10 cellular contexts compared by ENCODE assay signal in genomic region chr3:186060222-186060621, GRCh38. TPM values are rescaled to one million over a fixed set of nuclear protein-coding genes. Genes with fewer than 3 reads are reported as not detected.
DNase-seq lines count a peak whose midpoint lies in the region; ATAC-seq lines count a peak whose summit lies in the region.
"Had no signal": no experiment of that assay in that cellular context is flagged by ENCODE, and none has a peak within 500 bp of the region (broad histone marks: within the 10 kb centered on the region; RNA-seq: fewer than 3 reads in every experiment).

No MANE protein-coding gene starts in this region.

- peak; percentile 74 for DNase-seq in activated CD8-positive, alpha-beta memory T cell treated with anti-CD3 and anti-CD28 coated beads, Interleukin-2, amount 10 ng/mL, durations not matched to agents 7 days and 5 days
- DNase-seq in activated CD8-positive, alpha-beta memory T cell treated with anti-CD3 and anti-CD28 coated beads, Interleukin-2, amount 50 U/mL, for 4 hours = no peak
- peak in 2 of 3 experiments; percentile 1 to 10 for DNase-seq in stimulated activated CD4-positive, alpha-beta T cell treated with anti-CD3 and anti-CD28 coated beads, TNF-alpha, amount 100 ng/mL, for 24 hours (ENCODE audit: low read depth in 3 of 3)
- no peak for DNase-seq in NCI-H446 (lab: John Stamatoyannopoulos, UW)
- DNase-seq in mesenchymal stem cell = no peak
- DNase-seq in NCI-H524 treated with DMSO at 0.1 percent for 48 hours (lab: John Stamatoyannopoulos, UW) = no peak
- DNase-seq: kidney had no signal

- H4K8ac ChIP-seq in mesenchymal stem cell (ENCODE audit: low read length) = no peak overlapping the region

- peak; percentile 60 for ATAC-seq in activated CD8-positive, alpha-beta memory T cell treated with anti-CD3 and anti-CD28 coated beads, Interleukin-2, amount 10 ng/mL, durations not matched to agents 7 days and 5 days
- ATAC-seq in GM21717 (IDR thresholded peaks at IDR 0.05; ENCODE audit: unreplicated experiment) = peak; percentile 86
- peak; percentile 75 for ATAC-seq in HG03571 (IDR thresholded peaks at IDR 0.05; ENCODE audit: unreplicated experiment)

- no peak overlapping the region for H3K4me3 ChIP-seq in mesenchymal stem cell (ENCODE audit: insufficient read depth in 1 of 2, low read depth in 1 of 2, low read length in 2 of 2)

- no peak overlapping the region for H4K91ac ChIP-seq in mesenchymal stem cell (ENCODE audit: low read length)

- H3K4me1 ChIP-seq in mesenchymal stem cell (ENCODE audit: control insufficient read depth, insufficient read depth, low read depth, low read length) = peaks cover 4% of the 10 kb centered on the region

- no peaks in the 10 kb centered on the region for H3K9me3 ChIP-seq in mesenchymal stem cell (ENCODE audit: control insufficient read depth, low read length)

- no peak overlapping the region for H3K23ac ChIP-seq in mesenchymal stem cell (ENCODE audit: low read length in 2 of 2)

- H3K27me3 ChIP-seq in mesenchymal stem cell (ENCODE audit: control insufficient read depth in 1 of 2, insufficient read depth in 1 of 2, low read length in 2 of 2) = no peaks in the 10 kb centered on the region

- H3K27ac ChIP-seq in mesenchymal stem cell (ENCODE audit: low read length, poor library complexity, severe bottlenecking) = no peak overlapping the region

- H3K4me2 ChIP-seq in mesenchymal stem cell (ENCODE audit: low read length, poor library complexity, severe bottlenecking) = no peak overlapping the region

- no peak overlapping the region for H3K4me3 Mint-ChIP-seq in activated CD8-positive, alpha-beta memory T cell treated with anti-CD3 and anti-CD28 coated beads, Interleukin-2, amount 10 ng/mL, durations not matched to agents 7 days and 5 days
- H3K4me3 Mint-ChIP-seq: T-helper 1 cell treated with Interleukin-12 subunit alpha and Interleukin-12 subunit beta and Interleukin-4 antibody, amounts not matched to agents 30 μg/mL and 1 μg/mL, for 36 hours had no signal

- no peak overlapping the region for H2AFZ ChIP-seq in mesenchymal stem cell (ENCODE audit: low read depth, low read length)

- no peak overlapping the region for H3K9ac ChIP-seq in mesenchymal stem cell (ENCODE audit: low read length)

- peaks cover 26% of the 10 kb centered on the region for H3K79me1 ChIP-seq in mesenchymal stem cell (replicated peaks; ENCODE audit: low read length, poor library complexity, severe bottlenecking)

- peaks cover 84% of the 10 kb centered on the region for H3K27me3 Mint-ChIP-seq in activated CD8-positive, alpha-beta memory T cell treated with anti-CD3 and anti-CD28 coated beads, Interleukin-2, amount 10 ng/mL, durations not matched to agents 7 days and 5 days

- H3K36me3 ChIP-seq in mesenchymal stem cell (ENCODE audit: control insufficient read depth in 1 of 2, insufficient read depth in 2 of 2, low read depth in 1 of 2, low read length in 2 of 2) = peaks cover 26 to 97% of the 10 kb centered on the region in 2 experiments

- H2BK12ac ChIP-seq in mesenchymal stem cell (ENCODE audit: low read length in 2 of 2) = no peak overlapping the region

- no peak overlapping the region for H3K4ac ChIP-seq in mesenchymal stem cell (ENCODE audit: low read depth in 1 of 2, low read length in 2 of 2)

- no peaks in the 10 kb centered on the region for H3K9me3 Mint-ChIP-seq in activated CD8-positive, alpha-beta memory T cell treated with anti-CD3 and anti-CD28 coated beads, Interleukin-2, amount 10 ng/mL, durations not matched to agents 7 days and 5 days (ENCODE audit: low read depth)
- H3K9me3 Mint-ChIP-seq: T-helper 1 cell treated with Interleukin-12 subunit alpha and Interleukin-12 subunit beta and Interleukin-4 antibody, amounts not matched to agents 30 μg/mL and 1 μg/mL, for 36 hours had no signal

- H3K36me3 Mint-ChIP-seq in activated CD8-positive, alpha-beta memory T cell treated with anti-CD3 and anti-CD28 coated beads, Interleukin-2, amount 10 ng/mL, durations not matched to agents 7 days and 5 days = no peaks in the 10 kb centered on the region

- no peak overlapping the region for H3K27ac Mint-ChIP-seq in activated CD8-positive, alpha-beta memory T cell treated with anti-CD3 and anti-CD28 coated beads, Interleukin-2, amount 10 ng/mL, durations not matched to agents 7 days and 5 days
- H3K27ac Mint-ChIP-seq: T-helper 1 cell treated with Interleukin-12 subunit alpha and Interleukin-12 subunit beta and Interleukin-4 antibody, amounts not matched to agents 30 μg/mL and 1 μg/mL, for 36 hours had no signal

- CTCF ChIA-PET in activated CD8-positive, alpha-beta memory T cell treated with anti-CD3 and anti-CD28 coated beads, Interleukin-2, amount 10 ng/mL, durations not matched to agents 7 days and 5 days (lab: Charles Lee) = interaction anchor here (1.0 kb wide), 1 partner anchor 117 kb away, joined by 4 read pairs; no protein-coding TSS in a partner anchor

- H3K4me1 Mint-ChIP-seq in activated CD8-positive, alpha-beta memory T cell treated with anti-CD3 and anti-CD28 coated beads, Interleukin-2, amount 10 ng/mL, durations not matched to agents 7 days and 5 days = peaks cover 13% of the 10 kb centered on the region

- 95% methylated on average over 3 of the region's 3 CpGs for WGBS in mesenchymal stem cell

- H3K18ac ChIP-seq in mesenchymal stem cell (ENCODE audit: low read depth in 1 of 2, low read length in 2 of 2) = no peak overlapping the region

- no peak overlapping the region for H3K14ac ChIP-seq in mesenchymal stem cell (ENCODE audit: low read length in 2 of 2)

- H2BK15ac ChIP-seq in mesenchymal stem cell (ENCODE audit: low read depth, poor library complexity, severe bottlenecking) = no peak overlapping the region

- H2BK5ac ChIP-seq in mesenchymal stem cell (ENCODE audit: low read depth, low read length, poor library complexity, severe bottlenecking) = no peak overlapping the region

- no peak overlapping the region for H2BK120ac ChIP-seq in mesenchymal stem cell (ENCODE audit: low read depth, low read length)

- H2AK5ac ChIP-seq in mesenchymal stem cell (ENCODE audit: low read length, severe bottlenecking) = no peak overlapping the region

RNA-seq across cellular contexts. Expression of gene ETV5, which starts 48.7 kb away (rescaled TPM):
- total RNA-seq in activated CD8-positive, alpha-beta memory T cell treated with anti-CD3 and anti-CD28 coated beads, Interleukin-2, amount 10 ng/mL, durations not matched to agents 7 days and 5 days = under 1 TPM; 0.16 to 0.47 TPM
- polyA plus RNA-seq in mesenchymal stem cell (2013, experiment 1 of 2) = 59.7 TPM
- 58.6 TPM for polyA plus RNA-seq in mesenchymal stem cell (2013, experiment 2 of 2)

Comparison
In these comparisons a context has a peak if more than half of its experiments do, and no peak if none do; other contexts are left out.
1. DNase-seq: peak in activated CD8-positive, alpha-beta memory T cell treated with anti-CD3 and anti-CD28 coated beads, Interleukin-2, amount 10 ng/mL, durations not matched to agents 7 days and 5 days (single experiment) and stimulated activated CD4-positive, alpha-beta T cell treated with anti-CD3 and anti-CD28 coated beads, TNF-alpha, amount 100 ng/mL, for 24 hours (2 of 3); none in activated CD8-positive, alpha-beta memory T cell treated with anti-CD3 and anti-CD28 coated beads, Interleukin-2, amount 50 U/mL, for 4 hours (single experiment), NCI-H446 (0 of 2), mesenchymal stem cell (single experiment) and NCI-H524 treated with DMSO at 0.1 percent for 48 hours (single experiment).
2. Peak in every context shown above with its lines, with median percentiles within 50 percentile points of each other: ATAC-seq.